Comparison of ENCODE assay signal across 9 cellular contexts in genomic region chr1:1063945-1064831, GRCh38. TPM values are rescaled to one million over a fixed set of nuclear protein-coding genes. Genes with fewer than 3 reads are reported as not detected.
DNase-seq lines count a peak whose midpoint lies in the region; ATAC-seq, FAIRE-seq and TF ChIP-seq lines count a peak whose summit lies in the region.
"Had no signal": no experiment of that assay in that cellular context is flagged by ENCODE, and none has a peak within 500 bp of the region (broad histone marks: within the 10 kb centered on the region; RNA-seq: fewer than 3 reads in every experiment).

No MANE protein-coding gene starts in this region.

- DNase-seq in RPMI8226: peak; percentile 78
- DNase-seq in activated T-helper 9 cell treated with anti-CD3 and anti-CD28 coated beads, Interleukin-2, amount 50 U/mL, for 16 hours (ENCODE audit: low read depth): peak; percentile 86
- peak; percentile 84 to 86 for DNase-seq in frontal cortex (ENCODE audit: low spot score in 2 of 2)
- DNase-seq in retinal pigment epithelial cell (ENCODE audit: low read depth): peak; percentile 82
- no peak for DNase-seq in NCI-H524 treated with DMSO at 0.1 percent for 48 hours (lab: John Stamatoyannopoulos, UW)

- H3K27ac ChIP-seq in C4-2B: no peak overlapping the region

- TF ChIP-seq CTCF in C4-2B (conservative IDR thresholded peaks at IDR 0.05) (peak; percentile 98), retinal pigment epithelial cell (conservative IDR thresholded peaks at IDR 0.05; ENCODE audit: low read depth, low read length) (peak; percentile 68)

- peak overlapping the region; percentile 25 for H3K4me3 ChIP-seq in retinal pigment epithelial cell (ENCODE audit: low read length)

- FAIRE-seq in frontal cortex (lab: Jason Lieb, UNC): no peak

- ATAC-seq in GM19035 (IDR thresholded peaks at IDR 0.05; ENCODE audit: unreplicated experiment) (peak; percentile 45), HG03439 (IDR thresholded peaks at IDR 0.05; ENCODE audit: unreplicated experiment) (peak; percentile 42)

RNA-seq across cellular contexts. Expression of gene RNF223, which starts 9.9 kb away (rescaled TPM):
- not detected for total RNA-seq in frontal cortex
- total RNA-seq: activated CD8-positive, alpha-beta memory T cell treated with anti-CD3 and anti-CD28 coated beads for 36 hours had no signal

RNA-seq across cellular contexts. Expression of gene AGRN, which starts 44.3 kb away (rescaled TPM):
- total RNA-seq in frontal cortex: 51.8 TPM

RNA-seq across cellular contexts. Expression of gene ISG15, which starts 50.9 kb away (rescaled TPM):
- total RNA-seq in frontal cortex: 11.0 TPM

RNA-seq across cellular contexts. Expression of gene C1orf159, which starts 51.7 kb away (rescaled TPM):
- 6.1 TPM for total RNA-seq in frontal cortex
